ENCODE assay signal across 1 cellular context in genomic region chr1:228900099-228900965, GRCh38.
A peak's percentile ranks its signal among the peaks of the same experiment; 100 is the strongest.
TF ChIP-seq lines count a peak whose summit lies in the region.

No MANE protein-coding gene starts in this region.

TF ChIP-seq in HEK293, 187 proteins besides CTCF, POLR2A, EP300 and RAD21 (continued from another document):
- TF ChIP-seq, protein P1, sequence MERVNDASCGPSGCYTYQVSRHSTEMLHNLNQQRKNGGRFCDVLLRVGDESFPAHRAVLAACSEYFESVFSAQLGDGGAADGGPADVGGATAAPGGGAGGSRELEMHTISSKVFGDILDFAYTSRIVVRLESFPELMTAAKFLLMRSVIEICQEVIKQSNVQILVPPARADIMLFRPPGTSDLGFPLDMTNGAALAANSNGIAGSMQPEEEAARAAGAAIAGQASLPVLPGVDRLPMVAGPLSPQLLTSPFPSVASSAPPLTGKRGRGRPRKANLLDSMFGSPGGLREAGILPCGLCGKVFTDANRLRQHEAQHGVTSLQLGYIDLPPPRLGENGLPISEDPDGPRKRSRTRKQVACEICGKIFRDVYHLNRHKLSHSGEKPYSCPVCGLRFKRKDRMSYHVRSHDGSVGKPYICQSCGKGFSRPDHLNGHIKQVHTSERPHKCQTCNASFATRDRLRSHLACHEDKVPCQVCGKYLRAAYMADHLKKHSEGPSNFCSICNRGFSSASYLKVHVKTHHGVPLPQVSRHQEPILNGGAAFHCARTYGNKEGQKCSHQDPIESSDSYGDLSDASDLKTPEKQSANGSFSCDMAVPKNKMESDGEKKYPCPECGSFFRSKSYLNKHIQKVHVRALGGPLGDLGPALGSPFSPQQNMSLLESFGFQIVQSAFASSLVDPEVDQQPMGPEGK (tag by site-specific recombination; IDR thresholded peaks at IDR 0.05): peak; percentile 37
- TF ChIP-seq ZNF449 (tag by site-specific recombination; IDR thresholded peaks at IDR 0.05): 0 out of 2 replicates have a peak, but pooled peaks have one; percentile 8
- peak; percentile 48 for TF ChIP-seq WT1 (tag by site-specific recombination; IDR thresholded peaks at IDR 0.05)
- peak; percentile 62 for TF ChIP-seq ZNF629 (tag by site-specific recombination; IDR thresholded peaks at IDR 0.05)
- TF ChIP-seq ZNF223 (tag by site-specific recombination; IDR thresholded peaks at IDR 0.05): no peak
- 0 out of 2 replicates have a peak, but pooled peaks have one; percentile 31 for TF ChIP-seq ZNF24 (tag by site-specific recombination; IDR thresholded peaks at IDR 0.05)
- TF ChIP-seq ZBTB20 (tag by site-specific recombination; IDR thresholded peaks at IDR 0.05): no peak
- peak; percentile 56 for TF ChIP-seq KLF1 (tag by site-specific recombination; IDR thresholded peaks at IDR 0.05)
- TF ChIP-seq ZBTB8A (tag by site-specific recombination; IDR thresholded peaks at IDR 0.05): peak; percentile 33
- no peak for TF ChIP-seq ZNF704 (tag by site-specific recombination; IDR thresholded peaks at IDR 0.05)
- TF ChIP-seq ZNF707 (tag by site-specific recombination; IDR thresholded peaks at IDR 0.05): no peak
- TF ChIP-seq TRIM28 (IDR thresholded peaks at IDR 0.05; ENCODE audit: borderline replicate concordance, low read length): peak; percentile 62; the same call in 1 of the 2 replicates
- TF ChIP-seq FEZF1 (tag by site-specific recombination; IDR thresholded peaks at IDR 0.05): peak; percentile 98
- peak; percentile 42; the same call in 1 of the 2 replicates for TF ChIP-seq MZF1 (tag by site-specific recombination; IDR thresholded peaks at IDR 0.05; ENCODE audit: borderline replicate concordance)
- peak; percentile 85 for TF ChIP-seq ZFHX2 (tag by site-specific recombination; conservative IDR thresholded peaks at IDR 0.05)
- no peak for TF ChIP-seq ZNF510 (tag by site-specific recombination; IDR thresholded peaks at IDR 0.05; ENCODE audit: insufficient replicate concordance)
- no peak for TF ChIP-seq ZNF830 (tag by site-specific recombination; IDR thresholded peaks at IDR 0.05; ENCODE audit: low read depth)
- TF ChIP-seq ZBTB44 (tag by site-specific recombination; IDR thresholded peaks at IDR 0.05): 0 out of 2 replicates have a peak, but pooled peaks have one; percentile 10
- no peak for TF ChIP-seq ZNF423 (tag by site-specific recombination; IDR thresholded peaks at IDR 0.05)
- no peak for TF ChIP-seq ZNF701 (tag by site-specific recombination; IDR thresholded peaks at IDR 0.05)
- TF ChIP-seq ZNF660 (tag by site-specific recombination; IDR thresholded peaks at IDR 0.05): peak; percentile 15; the same call in 1 of the 2 replicates
- no peak for TF ChIP-seq ZNF114 (tag by site-specific recombination; IDR thresholded peaks at IDR 0.05)
- no peak for TF ChIP-seq BCL6B (tag by site-specific recombination; IDR thresholded peaks at IDR 0.05)
- no peak for TF ChIP-seq INSM2 (tag by site-specific recombination; IDR thresholded peaks at IDR 0.05)
- TF ChIP-seq EGR2 (tag by site-specific recombination; IDR thresholded peaks at IDR 0.05; ENCODE audit: low read depth): peak; percentile 81
- no peak for TF ChIP-seq SP3 (tag by site-specific recombination; IDR thresholded peaks at IDR 0.05)
